In the genomic region with DNA sequence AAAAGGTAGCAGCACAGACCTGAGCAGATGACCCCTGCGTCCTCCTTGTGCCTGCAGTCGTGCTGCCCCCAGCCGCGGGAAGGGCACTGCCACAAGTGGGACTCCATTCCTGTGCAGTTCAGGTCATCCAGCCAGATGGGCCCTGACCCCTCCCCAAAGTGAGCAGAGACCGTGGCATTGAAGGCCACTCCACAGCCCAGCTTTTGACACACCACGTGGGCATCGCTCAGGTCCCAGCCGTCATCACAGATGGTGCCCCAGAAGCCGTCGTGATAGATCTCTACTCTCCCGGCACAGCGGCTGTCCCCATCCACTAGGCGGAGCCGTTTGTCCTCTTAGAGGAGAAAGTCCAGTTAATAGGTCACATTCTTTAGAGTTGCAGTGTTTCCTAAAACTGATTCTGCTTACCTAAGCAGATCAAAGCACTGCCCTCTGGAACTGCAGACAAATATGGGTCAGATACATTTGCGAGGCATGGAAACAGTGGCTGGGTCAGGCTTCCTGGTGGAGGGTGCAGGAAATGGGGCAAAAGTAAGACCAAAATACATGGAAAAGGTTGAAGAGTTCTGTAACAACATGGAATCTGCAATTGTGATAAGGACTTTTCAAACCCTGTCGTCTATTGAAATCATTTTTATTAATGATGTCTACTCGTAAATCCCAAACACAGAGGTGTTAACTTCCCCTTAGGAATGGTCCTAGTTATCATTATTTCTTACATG, we compare ENCODE assay signal across 1 cellular context.
TF ChIP-seq lines count a peak whose summit lies in the region.

No MANE protein-coding gene starts in this region.

TF ChIP-seq in HepG2, 621 proteins besides CTCF, POLR2A, EP300 and RAD21 (continued from another document and continues in another):
- 0 out of 2 replicates have a peak, but pooled peaks have one; percentile 34 for TF ChIP-seq SP5 (CRISPR knock-in tag; IDR thresholded peaks at IDR 0.05; ENCODE audit: borderline replicate concordance, low read depth)
- TF ChIP-seq, protein P1, sequence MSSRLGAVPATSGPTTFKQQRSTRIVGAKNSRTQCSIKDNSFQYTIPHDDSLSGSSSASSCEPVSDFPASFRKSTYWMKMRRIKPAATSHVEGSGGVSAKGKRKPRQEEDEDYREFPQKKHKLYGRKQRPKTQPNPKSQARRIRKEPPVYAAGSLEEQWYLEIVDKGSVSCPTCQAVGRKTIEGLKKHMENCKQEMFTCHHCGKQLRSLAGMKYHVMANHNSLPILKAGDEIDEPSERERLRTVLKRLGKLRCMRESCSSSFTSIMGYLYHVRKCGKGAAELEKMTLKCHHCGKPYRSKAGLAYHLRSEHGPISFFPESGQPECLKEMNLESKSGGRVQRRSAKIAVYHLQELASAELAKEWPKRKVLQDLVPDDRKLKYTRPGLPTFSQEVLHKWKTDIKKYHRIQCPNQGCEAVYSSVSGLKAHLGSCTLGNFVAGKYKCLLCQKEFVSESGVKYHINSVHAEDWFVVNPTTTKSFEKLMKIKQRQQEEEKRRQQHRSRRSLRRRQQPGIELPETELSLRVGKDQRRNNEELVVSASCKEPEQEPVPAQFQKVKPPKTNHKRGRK (CRISPR knock-in tag; IDR thresholded peaks at IDR 0.05) = no peak
- no peak for TF ChIP-seq GTF3A (CRISPR knock-in tag; conservative IDR thresholded peaks at IDR 0.05)
- no peak for TF ChIP-seq ETV5 (CRISPR knock-in tag; IDR thresholded peaks at IDR 0.05; ENCODE audit: borderline replicate concordance)
- no peak for TF ChIP-seq ZMYM3 (CRISPR knock-in tag; IDR thresholded peaks at IDR 0.05)
- TF ChIP-seq SRSF1 (optimal IDR thresholded peaks at IDR 0.05; ENCODE audit: low read depth, low read length) = no peak
- TF ChIP-seq CC2D1A (CRISPR knock-in tag; IDR thresholded peaks at IDR 0.05) = no peak
- no peak for TF ChIP-seq KDM5B (CRISPR knock-in tag; IDR thresholded peaks at IDR 0.05; ENCODE audit: borderline replicate concordance)
- TF ChIP-seq SAP130 (CRISPR knock-in tag; IDR thresholded peaks at IDR 0.05; ENCODE audit: low read depth) = no peak
- TF ChIP-seq, protein P2, sequence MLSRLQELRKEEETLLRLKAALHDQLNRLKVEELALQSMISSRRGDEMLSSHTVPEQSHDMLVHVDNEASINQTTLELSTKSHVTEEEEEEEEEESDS (CRISPR knock-in tag; IDR thresholded peaks at IDR 0.05; ENCODE audit: borderline replicate concordance) = no peak
- no peak for TF ChIP-seq KLF12 (CRISPR knock-in tag; IDR thresholded peaks at IDR 0.05; ENCODE audit: borderline replicate concordance)
- no peak for TF ChIP-seq PRMT3 (CRISPR knock-in tag; IDR thresholded peaks at IDR 0.05; ENCODE audit: borderline replicate concordance, low read depth)
- no peak for TF ChIP-seq NFE2L1 (CRISPR knock-in tag; IDR thresholded peaks at IDR 0.05; ENCODE audit: borderline replicate concordance)
- TF ChIP-seq KAT7 (CRISPR knock-in tag; IDR thresholded peaks at IDR 0.05; ENCODE audit: borderline replicate concordance) = no peak
- no peak for TF ChIP-seq ZNF230 (CRISPR knock-in tag; IDR thresholded peaks at IDR 0.05)
- TF ChIP-seq ZFP41 (CRISPR knock-in tag; IDR thresholded peaks at IDR 0.05; ENCODE audit: borderline replicate concordance) = no peak
- no peak for TF ChIP-seq ZNF768 (CRISPR knock-in tag; IDR thresholded peaks at IDR 0.05)
- TF ChIP-seq, protein P3, sequence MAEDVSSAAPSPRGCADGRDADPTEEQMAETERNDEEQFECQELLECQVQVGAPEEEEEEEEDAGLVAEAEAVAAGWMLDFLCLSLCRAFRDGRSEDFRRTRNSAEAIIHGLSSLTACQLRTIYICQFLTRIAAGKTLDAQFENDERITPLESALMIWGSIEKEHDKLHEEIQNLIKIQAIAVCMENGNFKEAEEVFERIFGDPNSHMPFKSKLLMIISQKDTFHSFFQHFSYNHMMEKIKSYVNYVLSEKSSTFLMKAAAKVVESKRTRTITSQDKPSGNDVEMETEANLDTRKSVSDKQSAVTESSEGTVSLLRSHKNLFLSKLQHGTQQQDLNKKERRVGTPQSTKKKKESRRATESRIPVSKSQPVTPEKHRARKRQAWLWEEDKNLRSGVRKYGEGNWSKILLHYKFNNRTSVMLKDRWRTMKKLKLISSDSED (CRISPR knock-in tag; IDR thresholded peaks at IDR 0.05) = no peak
- TF ChIP-seq RAD51 (IDR thresholded peaks at IDR 0.05; ENCODE audit: borderline replicate concordance) = no peak
- no peak for TF ChIP-seq HOXA5 (CRISPR knock-in tag; IDR thresholded peaks at IDR 0.05)
- no peak for TF ChIP-seq ZBTB38 (CRISPR knock-in tag; IDR thresholded peaks at IDR 0.05)
- TF ChIP-seq, protein P4, sequence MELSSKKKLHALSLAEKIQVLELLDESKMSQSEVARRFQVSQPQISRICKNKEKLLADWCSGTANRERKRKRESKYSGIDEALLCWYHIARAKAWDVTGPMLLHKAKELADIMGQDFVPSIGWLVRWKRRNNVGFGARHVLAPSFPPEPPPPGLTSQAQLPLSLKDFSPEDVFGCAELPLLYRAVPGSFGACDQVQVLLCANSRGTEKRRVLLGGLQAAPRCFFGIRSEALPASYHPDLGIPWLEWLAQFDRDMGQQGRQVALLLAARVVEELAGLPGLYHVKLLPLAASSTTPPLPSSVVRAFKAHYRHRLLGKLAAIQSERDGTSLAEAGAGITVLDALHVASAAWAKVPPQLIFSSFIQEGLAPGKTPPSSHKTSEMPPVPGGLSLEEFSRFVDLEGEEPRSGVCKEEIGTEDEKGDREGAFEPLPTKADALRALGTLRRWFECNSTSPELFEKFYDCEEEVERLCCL (CRISPR knock-in tag; IDR thresholded peaks at IDR 0.05; ENCODE audit: borderline replicate concordance) = no peak
- TF ChIP-seq, protein P5, sequence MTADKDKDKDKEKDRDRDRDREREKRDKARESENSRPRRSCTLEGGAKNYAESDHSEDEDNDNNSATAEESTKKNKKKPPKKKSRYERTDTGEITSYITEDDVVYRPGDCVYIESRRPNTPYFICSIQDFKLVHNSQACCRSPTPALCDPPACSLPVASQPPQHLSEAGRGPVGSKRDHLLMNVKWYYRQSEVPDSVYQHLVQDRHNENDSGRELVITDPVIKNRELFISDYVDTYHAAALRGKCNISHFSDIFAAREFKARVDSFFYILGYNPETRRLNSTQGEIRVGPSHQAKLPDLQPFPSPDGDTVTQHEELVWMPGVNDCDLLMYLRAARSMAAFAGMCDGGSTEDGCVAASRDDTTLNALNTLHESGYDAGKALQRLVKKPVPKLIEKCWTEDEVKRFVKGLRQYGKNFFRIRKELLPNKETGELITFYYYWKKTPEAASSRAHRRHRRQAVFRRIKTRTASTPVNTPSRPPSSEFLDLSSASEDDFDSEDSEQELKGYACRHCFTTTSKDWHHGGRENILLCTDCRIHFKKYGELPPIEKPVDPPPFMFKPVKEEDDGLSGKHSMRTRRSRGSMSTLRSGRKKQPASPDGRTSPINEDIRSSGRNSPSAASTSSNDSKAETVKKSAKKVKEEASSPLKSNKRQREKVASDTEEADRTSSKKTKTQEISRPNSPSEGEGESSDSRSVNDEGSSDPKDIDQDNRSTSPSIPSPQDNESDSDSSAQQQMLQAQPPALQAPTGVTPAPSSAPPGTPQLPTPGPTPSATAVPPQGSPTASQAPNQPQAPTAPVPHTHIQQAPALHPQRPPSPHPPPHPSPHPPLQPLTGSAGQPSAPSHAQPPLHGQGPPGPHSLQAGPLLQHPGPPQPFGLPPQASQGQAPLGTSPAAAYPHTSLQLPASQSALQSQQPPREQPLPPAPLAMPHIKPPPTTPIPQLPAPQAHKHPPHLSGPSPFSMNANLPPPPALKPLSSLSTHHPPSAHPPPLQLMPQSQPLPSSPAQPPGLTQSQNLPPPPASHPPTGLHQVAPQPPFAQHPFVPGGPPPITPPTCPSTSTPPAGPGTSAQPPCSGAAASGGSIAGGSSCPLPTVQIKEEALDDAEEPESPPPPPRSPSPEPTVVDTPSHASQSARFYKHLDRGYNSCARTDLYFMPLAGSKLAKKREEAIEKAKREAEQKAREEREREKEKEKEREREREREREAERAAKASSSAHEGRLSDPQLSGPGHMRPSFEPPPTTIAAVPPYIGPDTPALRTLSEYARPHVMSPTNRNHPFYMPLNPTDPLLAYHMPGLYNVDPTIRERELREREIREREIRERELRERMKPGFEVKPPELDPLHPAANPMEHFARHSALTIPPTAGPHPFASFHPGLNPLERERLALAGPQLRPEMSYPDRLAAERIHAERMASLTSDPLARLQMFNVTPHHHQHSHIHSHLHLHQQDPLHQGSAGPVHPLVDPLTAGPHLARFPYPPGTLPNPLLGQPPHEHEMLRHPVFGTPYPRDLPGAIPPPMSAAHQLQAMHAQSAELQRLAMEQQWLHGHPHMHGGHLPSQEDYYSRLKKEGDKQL (CRISPR knock-in tag; IDR thresholded peaks at IDR 0.05; ENCODE audit: low read depth) = no peak
- TF ChIP-seq ZNF577 (CRISPR knock-in tag; IDR thresholded peaks at IDR 0.05; ENCODE audit: borderline replicate concordance, low read depth) = no peak
- no peak for TF ChIP-seq NONO (IDR thresholded peaks at IDR 0.05)
- TF ChIP-seq NONO (CRISPR knock-in tag; conservative IDR thresholded peaks at IDR 0.05) = no peak
- peak; percentile 75 for TF ChIP-seq STAG1 (CRISPR knock-in tag; IDR thresholded peaks at IDR 0.05)
- TF ChIP-seq ZFP36L1 (CRISPR knock-in tag; IDR thresholded peaks at IDR 0.05) = no peak
- no peak for TF ChIP-seq MZF1 (CRISPR knock-in tag; IDR thresholded peaks at IDR 0.05; ENCODE audit: borderline replicate concordance)
- no peak for TF ChIP-seq ATAD3A (CRISPR knock-in tag; IDR thresholded peaks at IDR 0.05)
- TF ChIP-seq NPAS2 (CRISPR knock-in tag; IDR thresholded peaks at IDR 0.05; ENCODE audit: borderline replicate concordance) = no peak
- TF ChIP-seq CHD4 (IDR thresholded peaks at IDR 0.05; ENCODE audit: borderline replicate concordance, low read length) = no peak
- no peak for TF ChIP-seq SALL2 (CRISPR knock-in tag; IDR thresholded peaks at IDR 0.05)
- TF ChIP-seq ZNF782 (CRISPR knock-in tag; IDR thresholded peaks at IDR 0.05; ENCODE audit: borderline replicate concordance) = no peak
- TF ChIP-seq, protein P6, sequence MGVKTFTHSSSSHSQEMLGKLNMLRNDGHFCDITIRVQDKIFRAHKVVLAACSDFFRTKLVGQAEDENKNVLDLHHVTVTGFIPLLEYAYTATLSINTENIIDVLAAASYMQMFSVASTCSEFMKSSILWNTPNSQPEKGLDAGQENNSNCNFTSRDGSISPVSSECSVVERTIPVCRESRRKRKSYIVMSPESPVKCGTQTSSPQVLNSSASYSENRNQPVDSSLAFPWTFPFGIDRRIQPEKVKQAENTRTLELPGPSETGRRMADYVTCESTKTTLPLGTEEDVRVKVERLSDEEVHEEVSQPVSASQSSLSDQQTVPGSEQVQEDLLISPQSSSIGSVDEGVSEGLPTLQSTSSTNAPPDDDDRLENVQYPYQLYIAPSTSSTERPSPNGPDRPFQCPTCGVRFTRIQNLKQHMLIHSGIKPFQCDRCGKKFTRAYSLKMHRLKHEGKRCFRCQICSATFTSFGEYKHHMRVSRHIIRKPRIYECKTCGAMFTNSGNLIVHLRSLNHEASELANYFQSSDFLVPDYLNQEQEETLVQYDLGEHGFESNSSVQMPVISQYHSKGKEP (CRISPR knock-in tag; IDR thresholded peaks at IDR 0.05) = peak; percentile 61; the same call in 1 of the 2 replicates
- TF ChIP-seq ZNF431 (CRISPR knock-in tag; IDR thresholded peaks at IDR 0.05; ENCODE audit: borderline replicate concordance, low read depth) = no peak
- TF ChIP-seq JDP2 (CRISPR knock-in tag; IDR thresholded peaks at IDR 0.05; ENCODE audit: borderline replicate concordance) = no peak
- no peak for TF ChIP-seq FOXJ3 (CRISPR knock-in tag; IDR thresholded peaks at IDR 0.05; ENCODE audit: borderline replicate concordance)
- TF ChIP-seq ZNF839 (CRISPR knock-in tag; IDR thresholded peaks at IDR 0.05; ENCODE audit: borderline replicate concordance) = no peak
- TF ChIP-seq, protein P7, sequence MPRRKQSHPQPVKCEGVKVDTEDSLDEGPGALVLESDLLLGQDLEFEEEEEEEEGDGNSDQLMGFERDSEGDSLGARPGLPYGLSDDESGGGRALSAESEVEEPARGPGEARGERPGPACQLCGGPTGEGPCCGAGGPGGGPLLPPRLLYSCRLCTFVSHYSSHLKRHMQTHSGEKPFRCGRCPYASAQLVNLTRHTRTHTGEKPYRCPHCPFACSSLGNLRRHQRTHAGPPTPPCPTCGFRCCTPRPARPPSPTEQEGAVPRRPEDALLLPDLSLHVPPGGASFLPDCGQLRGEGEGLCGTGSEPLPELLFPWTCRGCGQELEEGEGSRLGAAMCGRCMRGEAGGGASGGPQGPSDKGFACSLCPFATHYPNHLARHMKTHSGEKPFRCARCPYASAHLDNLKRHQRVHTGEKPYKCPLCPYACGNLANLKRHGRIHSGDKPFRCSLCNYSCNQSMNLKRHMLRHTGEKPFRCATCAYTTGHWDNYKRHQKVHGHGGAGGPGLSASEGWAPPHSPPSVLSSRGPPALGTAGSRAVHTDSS (CRISPR knock-in tag; conservative IDR thresholded peaks at IDR 0.05) = no peak
- TF ChIP-seq, protein P8, sequence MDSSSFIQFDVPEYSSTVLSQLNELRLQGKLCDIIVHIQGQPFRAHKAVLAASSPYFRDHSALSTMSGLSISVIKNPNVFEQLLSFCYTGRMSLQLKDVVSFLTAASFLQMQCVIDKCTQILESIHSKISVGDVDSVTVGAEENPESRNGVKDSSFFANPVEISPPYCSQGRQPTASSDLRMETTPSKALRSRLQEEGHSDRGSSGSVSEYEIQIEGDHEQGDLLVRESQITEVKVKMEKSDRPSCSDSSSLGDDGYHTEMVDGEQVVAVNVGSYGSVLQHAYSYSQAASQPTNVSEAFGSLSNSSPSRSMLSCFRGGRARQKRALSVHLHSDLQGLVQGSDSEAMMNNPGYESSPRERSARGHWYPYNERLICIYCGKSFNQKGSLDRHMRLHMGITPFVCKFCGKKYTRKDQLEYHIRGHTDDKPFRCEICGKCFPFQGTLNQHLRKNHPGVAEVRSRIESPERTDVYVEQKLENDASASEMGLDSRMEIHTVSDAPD (CRISPR knock-in tag; IDR thresholded peaks at IDR 0.05) = no peak
- no peak for TF ChIP-seq SUZ12 (IDR thresholded peaks at IDR 0.05; ENCODE audit: low read depth, low read length)
- TF ChIP-seq ZNF34 (CRISPR knock-in tag; IDR thresholded peaks at IDR 0.05; ENCODE audit: borderline replicate concordance) = no peak
- TF ChIP-seq, protein P9, sequence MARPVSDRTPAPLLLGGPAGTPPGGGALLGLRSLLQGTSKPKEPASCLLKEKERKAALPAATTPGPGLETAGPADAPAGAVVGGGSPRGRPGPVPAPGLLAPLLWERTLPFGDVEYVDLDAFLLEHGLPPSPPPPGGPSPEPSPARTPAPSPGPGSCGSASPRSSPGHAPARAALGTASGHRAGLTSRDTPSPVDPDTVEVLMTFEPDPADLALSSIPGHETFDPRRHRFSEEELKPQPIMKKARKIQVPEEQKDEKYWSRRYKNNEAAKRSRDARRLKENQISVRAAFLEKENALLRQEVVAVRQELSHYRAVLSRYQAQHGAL (CRISPR knock-in tag; IDR thresholded peaks at IDR 0.05; ENCODE audit: not compliant biosample characterization) = no peak
- no peak for TF ChIP-seq SRF (IDR thresholded peaks at IDR 0.05; ENCODE audit: low read depth, low read length)
- no peak for TF ChIP-seq ZFAT (CRISPR knock-in tag; conservative IDR thresholded peaks at IDR 0.05)
- 0 out of 2 replicates have a peak, but pooled peaks have one; percentile 17 for TF ChIP-seq KDM1A (CRISPR knock-in tag; IDR thresholded peaks at IDR 0.05)
- no peak for TF ChIP-seq PHF20 (CRISPR knock-in tag; IDR thresholded peaks at IDR 0.05)
- TF ChIP-seq HOXD1 (CRISPR knock-in tag; IDR thresholded peaks at IDR 0.05) = no peak
- no peak for TF ChIP-seq NCOA2 (CRISPR knock-in tag; IDR thresholded peaks at IDR 0.05)
- no peak for TF ChIP-seq ARNT (IDR thresholded peaks at IDR 0.05)
- TF ChIP-seq FOSL2 (CRISPR knock-in tag; IDR thresholded peaks at IDR 0.05) = peak; percentile 37
- TF ChIP-seq NBN (conservative IDR thresholded peaks at IDR 0.05) = no peak
- TF ChIP-seq TMF1 (CRISPR knock-in tag; IDR thresholded peaks at IDR 0.05; ENCODE audit: low read depth) = no peak
- peak; percentile 55; the same call in 1 of the 2 replicates for TF ChIP-seq KDM2A (CRISPR knock-in tag; IDR thresholded peaks at IDR 0.05; ENCODE audit: borderline replicate concordance, low read depth)
